In genomic region chr4:2417765-2418651, GRCh38 we compare ENCODE assay signal across 1 cellular context.
TF ChIP-seq lines count a peak whose summit lies in the region.

ZFYVE28 (minus strand) TSS chr4:2418645; CDS start chr4:2418323, 322 bp downstream.

TF ChIP-seq in GM12878, 131 proteins besides CTCF, POLR2A, EP300 and RAD21 (continued from another document):
- TF ChIP-seq BCLAF1 (IDR thresholded peaks at IDR 0.05): 0 out of 2 replicates have a peak, but pooled peaks have one; percentile 14
- no peak for TF ChIP-seq SUPT20H (IDR thresholded peaks at IDR 0.05; ENCODE audit: borderline replicate concordance, control insufficient read depth, low read depth, low read length)
- TF ChIP-seq HDAC6 (IDR thresholded peaks at IDR 0.05; ENCODE audit: unreplicated experiment): peak; percentile 60
- peak; percentile 78 for TF ChIP-seq LARP7 (IDR thresholded peaks at IDR 0.05)
- TF ChIP-seq ZNF687 (IDR thresholded peaks at IDR 0.05): 0 out of 2 replicates have a peak, but pooled peaks have one; percentile 37
- peak; percentile 39; the same call in 1 of the 2 replicates for TF ChIP-seq BACH1 (IDR thresholded peaks at IDR 0.05; ENCODE audit: borderline replicate concordance)
- peak; percentile 60; the same call in 1 of the 2 replicates for TF ChIP-seq GATAD2B (conservative IDR thresholded peaks at IDR 0.05; ENCODE audit: low read depth)
- TF ChIP-seq NR2F1 (conservative IDR thresholded peaks at IDR 0.05): peak; percentile 38; the same call in 1 of the 2 replicates
- no peak for TF ChIP-seq MEF2B (IDR thresholded peaks at IDR 0.05; ENCODE audit: partially characterized antibody, poor library complexity, severe bottlenecking)
- TF ChIP-seq CHD1 (IDR thresholded peaks at IDR 0.05; ENCODE audit: low read depth, low read length): no peak
- peak in 1 of 2 experiments; percentile 3; a peak in 1 of 3 replicates for TF ChIP-seq EGR1 (IDR thresholded peaks at IDR 0.05; ENCODE audit: borderline replicate concordance in 1 of 2, low read depth in 2 of 2, low read length in 2 of 2)
- no peak for TF ChIP-seq JUNB (IDR thresholded peaks at IDR 0.05)
TF ChIP-seq in GM12878: peak in this region for 9.
